ENCODE assay signal across 16 cellular contexts in genomic region chr2:85788603-85789002, GRCh38.
"Had no signal": no experiment of that assay in that cellular context is flagged by ENCODE, and none has a peak within 500 bp of the region (broad histone marks: within the 10 kb centered on the region; RNA-seq: fewer than 3 reads in every experiment).

No MANE protein-coding gene starts in this region.

- H3K4me3 ChIP-seq: coronary artery, dorsolateral prefrontal cortex, hepatocyte, ovary, tibial nerve had no signal

- H3K36me3 Mint-ChIP-seq: natural killer cell had no signal

- H3K27ac Mint-ChIP-seq: natural killer cell had no signal

- ATAC-seq: natural killer cell, right cardiac atrium had no signal

- H3K9me3 Mint-ChIP-seq: natural killer cell, neural crest cell had no signal

- H3K27ac ChIP-seq: dorsolateral prefrontal cortex, hepatocyte, ovary had no signal

- H3K4me2 ChIP-seq: hepatocyte had no signal

- H3K4me3 Mint-ChIP-seq: natural killer cell, neural crest cell had no signal

- DNase-seq: caudate nucleus; effector CD8-positive, alpha-beta T cell; foreskin melanocyte; natural killer cell; nucleus accumbens; right cardiac atrium; stimulated activated CD4-positive, alpha-beta T cell treated with anti-CD3 and anti-CD28 coated beads, Interleukin-15, amount 100 ng/mL, for 24 hours; stimulated activated CD4-positive, alpha-beta T cell treated with anti-CD3 and anti-CD28 coated beads, Interleukin-1b, Interleukin-23, amount 100 ng/mL, for 48 hours; stimulated activated CD4-positive, alpha-beta T cell treated with anti-CD3 and anti-CD28 coated beads, Interleukin-4, amount 100 ng/mL, for 24 hours; stimulated activated naive CD4-positive, alpha-beta T cell treated with Interleukin-2 at 50 U/mL for 16 hours had no signal

- H3K36me3 ChIP-seq: ovary had no signal

- H2AFZ ChIP-seq: hepatocyte had no signal

- H3K9me3 ChIP-seq: ovary, tibial nerve had no signal

- H3K27me3 ChIP-seq: dorsolateral prefrontal cortex, hepatocyte, ovary, tibial nerve had no signal
